ENCODE assay signal across 8 cellular contexts in genomic region chr1:27154991-27155781, GRCh38. TPM values are rescaled to one million over a fixed set of nuclear protein-coding genes. Genes with fewer than 3 reads are reported as not detected.
DNase-seq lines count a peak whose midpoint lies in the region; ATAC-seq lines count a peak whose summit lies in the region.

SLC9A1 (minus strand) TSS chr1:27155125; CDS start chr1:27154334, 791 bp downstream.

- peaks cover 18% of the 10 kb centered on the region for H3K4me1 ChIP-seq in NT2/D1 (ENCODE audit: insufficient read depth, insufficient read length)
- H3K4me1 ChIP-seq in mesodermal cell (ENCODE audit: control insufficient read depth, insufficient read depth, low read length, poor library complexity, severe bottlenecking): peaks cover 24% of the 10 kb centered on the region

- H3K27me3 ChIP-seq in NT2/D1 (ENCODE audit: insufficient read depth, insufficient read length): no peaks in the 10 kb centered on the region

- peak within 1 kb of the TSS; percentile 79 for H3K27ac ChIP-seq in mesodermal cell (ENCODE audit: low read depth, low read length, severe bottlenecking)

- in situ Hi-C loops in endometrial microvascular endothelial cells (cut with HindIII; ENCODE audit: inconsistent ontology term, low pct_unique_long_range_greater_than_20kb, low sequenced_read_pairs): no loop called here

- DNase-seq in COLO829 (ENCODE audit: low spot score) (peak; percentile 81), HS-5 (ENCODE audit: low read depth) (peak; percentile 95), NT2/D1 (ENCODE audit: low read depth, low spot score) (peak; percentile 95)
- DNase-seq in activated CD8-positive, alpha-beta memory T cell treated with anti-CD3 and anti-CD28 coated beads, Interleukin-2, amount 50 U/mL, for 1 hour (ENCODE audit: extremely low read depth): peak; percentile 84
- DNase-seq in stimulated activated CD8-positive, alpha-beta memory T cell treated with anti-CD3 and anti-CD28 coated beads, Interleukin-15, amount 100 ng/mL, for 48 hours (ENCODE audit: low read depth in 2 of 2): peak; percentile 84 to 85

- H3K9ac ChIP-seq in NT2/D1 (ENCODE audit: insufficient read length, low read depth): peak within 1 kb of the TSS; percentile 92

- H3K36me3 ChIP-seq in NT2/D1 (ENCODE audit: insufficient read depth, insufficient read length, low read length) (peaks cover 21% of the 10 kb centered on the region), mesodermal cell (ENCODE audit: control insufficient read depth, insufficient read depth, low read length) (peaks cover 5% of the 10 kb centered on the region)

- 14 to 20% methylated on average over 7 to 10 of the region's 40 CpGs for WGBS in mesodermal cell (ENCODE audit: insufficient coverage in 2 of 2), 2 experiments

- peak; percentile 84 for ATAC-seq in GM19467 (IDR thresholded peaks at IDR 0.05; ENCODE audit: unreplicated experiment)

- H3K9me3 ChIP-seq in NT2/D1 (ENCODE audit: insufficient read depth, low read length) (no peaks in the 10 kb centered on the region), mesodermal cell (ENCODE audit: control insufficient read depth, low read length) (no peaks in the 10 kb centered on the region)

- H3K4me3 ChIP-seq in NT2/D1 (ENCODE audit: insufficient read length, low read depth) (peak within 1 kb of the TSS; percentile 70), mesodermal cell (ENCODE audit: extremely low read depth, insufficient read depth, low read length, poor library complexity, severe bottlenecking) (peak within 1 kb of the TSS; percentile 57)

RNA-seq across cellular contexts. Expression of gene SLC9A1, which starts in this region (rescaled TPM):
- total RNA-seq in endometrial microvascular endothelial cells (ENCODE audit: inconsistent ontology term): 45.5 TPM
- polyA plus RNA-seq in mesodermal cell (2013, experiment 1 of 2): 24.1 TPM
- polyA plus RNA-seq in mesodermal cell (2013, experiment 2 of 2): 20.2 TPM

Comparison
In these comparisons a context has a peak if more than half of its experiments do, and no peak if none do; other contexts are left out.
1. Peak in every context shown above with its lines: DNase-seq, ATAC-seq, H3K4me3 ChIP-seq and H3K27ac ChIP-seq.